In the genomic region with DNA sequence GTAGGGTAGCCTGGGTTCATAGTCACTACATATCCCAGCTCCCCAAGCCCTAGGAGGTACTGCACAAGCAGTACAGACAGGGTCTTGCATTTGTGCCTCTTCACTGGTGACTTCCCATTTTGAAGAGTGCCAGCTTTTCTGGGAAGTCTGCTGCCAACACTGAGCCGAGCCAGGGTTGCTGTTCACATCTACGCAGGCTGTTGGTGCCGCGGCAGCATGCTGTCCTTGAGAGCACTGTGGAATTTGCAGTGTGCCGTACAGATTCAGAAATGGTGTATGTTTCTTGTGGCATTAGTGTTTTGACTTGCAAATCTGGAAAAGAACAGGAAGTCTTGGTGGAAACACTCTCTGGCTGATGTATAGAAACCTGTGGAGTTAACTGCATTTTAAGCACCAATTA, we compare ENCODE assay signal across 9 cellular contexts.
A peak's percentile ranks its signal among the peaks of the same experiment; 100 is the strongest.
DNase-seq lines count a peak whose midpoint lies in the region; ATAC-seq, FAIRE-seq and TF ChIP-seq lines count a peak whose summit lies in the region.
"Had no signal": no experiment of that assay in that cellular context is flagged by ENCODE, and none has a peak within 500 bp of the region (broad histone marks: within the 10 kb centered on the region; RNA-seq: fewer than 3 reads in every experiment).

No MANE protein-coding gene starts in this region.

- H3K4me2 ChIP-seq in HepG2 (ENCODE audit: low read depth, low read length): no peak overlapping the region

- no peak overlapping the region for H3K27ac ChIP-seq in right lobe of liver
- H3K27ac ChIP-seq in HepG2 (ENCODE audit: extremely low read length, insufficient read depth, low read length): no peak overlapping the region
- no peak overlapping the region for H3K27ac ChIP-seq in lung (ENCODE audit: low read depth in 1 of 2, low read length in 1 of 2)
- H3K27ac ChIP-seq in stomach: no peak overlapping the region

- TF ChIP-seq RAD21 in HepG2 (CRISPR knock-in tag; IDR thresholded peaks at IDR 0.05): no peak

- H3K9me3 ChIP-seq in right lobe of liver (no peaks in the 10 kb centered on the region), HepG2 (ENCODE audit: low read length) (no peaks in the 10 kb centered on the region), lung (ENCODE audit: control insufficient read depth in 2 of 2, insufficient read depth in 1 of 2, low read length in 1 of 2) (no peaks in the 10 kb centered on the region), stomach (no peaks in the 10 kb centered on the region)
- H3K9me3 ChIP-seq: esophagus squamous epithelium had no signal

- DNase-seq in right lobe of liver (no peak), HepG2 (ENCODE audit: low spot score) (no peak), lung (ENCODE audit: low spot score) (peak; percentile 32), H4 (ENCODE audit: low spot score) (no peak), stomach (no peak), SIG-M5 treated with dmso at 0.1 percent for 504 hours (lab: John Stamatoyannopoulos, UW; ENCODE audit: unreplicated experiment) (no peak), GM13976 (ENCODE audit: low spot score) (no peak)
- DNase-seq: esophagus squamous epithelium had no signal

- no peak overlapping the region for H2AFZ ChIP-seq in HepG2 (ENCODE audit: low read length)

- no TSS peak for BruUV-seq in HepG2 (replicated peaks; lab: Mats Ljungman, UMichigan)

- intact Hi-C loops in right lobe of liver (cut with DNase I): no loop called here
- intact Hi-C loops in HepG2 (cut with micrococcal nuclease; ENCODE audit: unreplicated experiment): no loop called here
- intact Hi-C loops in stomach (cut with DNase I; ENCODE audit: low total_unique reads): no loop called here

- H3K27ac Mint-ChIP-seq in activated T-helper 17 cell treated with anti-CD3 and anti-CD28 coated beads, Interleukin-2, amount 50 U/mL, for 72 hours: peak overlapping the region; percentile 39

- TF ChIP-seq POLR2A in right lobe of liver (IDR thresholded peaks at IDR 0.05): no peak
- no peak for TF ChIP-seq POLR2A in HepG2 (IDR thresholded peaks at IDR 0.05; ENCODE audit: insufficient read depth in 1 of 2, low read depth in 2 of 2, low read length in 2 of 2)
- no peak for TF ChIP-seq POLR2A in stomach (IDR thresholded peaks at IDR 0.05)

- H3K27me3 Mint-ChIP-seq in activated T-helper 17 cell treated with anti-CD3 and anti-CD28 coated beads, Interleukin-2, amount 50 U/mL, for 72 hours: no peaks in the 10 kb centered on the region

- CTCF ChIA-PET in HepG2 (lab: Yijun Ruan, JAX; ENCODE audit: low intra/inter-chr PET ratio, low total read pairs): no interaction called here

- FAIRE-seq in HepG2 (lab: Jason Lieb, UNC): no peak

- H3K79me2 ChIP-seq in HepG2 (ENCODE audit: insufficient read depth, low read length): peaks cover 67% of the 10 kb centered on the region

- ATAC-seq in right lobe of liver: peak; percentile 35 to 72 (median 42)
- ATAC-seq in HepG2: no peak
- no peak for ATAC-seq in activated T-helper 17 cell treated with anti-CD3 and anti-CD28 coated beads, Interleukin-2, amount 50 U/mL, for 72 hours (replicated peaks)
- ATAC-seq in lung (ENCODE audit: insufficient read depth, low FRiP score): peak; percentile 47

- in situ Hi-C loops in HepG2 (cut with HindIII; ENCODE audit: extremely low pct_ligation_motif_present, low pct_unique_long_range_greater_than_20kb): no loop called here
- in situ Hi-C loops in GM13976 (cut with MboI; ENCODE audit: low sequenced_read_pairs, unreplicated experiment): no loop called here

- WGBS in right lobe of liver (ENCODE audit: insufficient coverage, low coverage, low lambda C conversion rate, missing lambda C conversion rate): 43% methylated on average over 3 of the region's 5 CpGs
- 76% methylated on average over 4 of the region's 5 CpGs for WGBS in HepG2 (ENCODE audit: low lambda C conversion rate)
- 10 to 40% methylated on average over 5 of the region's 5 CpGs for WGBS in lung, 2 donors
- 41 to 85% (median 74%) methylated on average over 4 to 5 of the region's 5 CpGs for WGBS in stomach, 5 donors

- peaks cover 98% of the 10 kb centered on the region for H3K36me3 Mint-ChIP-seq in activated T-helper 17 cell treated with anti-CD3 and anti-CD28 coated beads, Interleukin-2, amount 50 U/mL, for 72 hours (ENCODE audit: low read depth)

- H4K20me1 ChIP-seq in HepG2 (ENCODE audit: insufficient read depth, low read length): no peaks in the 10 kb centered on the region

- peaks cover 77% of the 10 kb centered on the region for H3K4me1 Mint-ChIP-seq in activated T-helper 17 cell treated with anti-CD3 and anti-CD28 coated beads, Interleukin-2, amount 50 U/mL, for 72 hours

- TF ChIP-seq EP300 in HepG2 (IDR thresholded peaks at IDR 0.05; ENCODE audit: low read depth in 2 of 2, low read length in 2 of 2) (no peak), HepG2 (CRISPR knock-in tag; IDR thresholded peaks at IDR 0.05; ENCODE audit: borderline replicate concordance) (no peak), stomach (IDR thresholded peaks at IDR 0.05) (no peak)

- H3K4me1 ChIP-seq in right lobe of liver (peaks cover 0 to 9% (median 4%) of the 10 kb centered on the region in 4 donors), HepG2 (ENCODE audit: insufficient read depth, low read length) (peaks cover 56% of the 10 kb centered on the region), lung (ENCODE audit: control insufficient read depth in 2 of 2, insufficient read depth in 2 of 2, low read length in 2 of 2) (peaks cover 8 to 32% of the 10 kb centered on the region in 2 donors), stomach (peaks cover 4 to 66% (median 45%) of the 10 kb centered on the region in 4 donors)

- H3K36me3 ChIP-seq in right lobe of liver (no peaks in the 10 kb centered on the region), HepG2 (replicated peaks in 1 of 2; ENCODE audit: control insufficient read depth in 1 of 2, insufficient read depth in 2 of 2, low read length in 2 of 2) (no peaks in the 10 kb centered on the region), lung (ENCODE audit: control insufficient read depth in 2 of 2, insufficient read depth in 2 of 2, low read length in 2 of 2) (no peaks in the 10 kb centered on the region), stomach (no peaks in the 10 kb centered on the region)
- H3K36me3 ChIP-seq: esophagus squamous epithelium had no signal

- POLR2A ChIA-PET in HepG2 (lab: Yijun Ruan, JAX): no interaction called here

- H3K9ac ChIP-seq in HepG2 (ENCODE audit: insufficient read depth, low read depth, low read length): no peak overlapping the region

- H3K4me3 ChIP-seq in right lobe of liver (no peak overlapping the region), HepG2 (replicated peaks in 1 of 3; ENCODE audit: insufficient read depth in 1 of 3, low read depth in 2 of 3, low read length in 3 of 3) (no peak overlapping the region), lung (no peak overlapping the region), stomach (no peak overlapping the region)
- H3K4me3 ChIP-seq: esophagus squamous epithelium had no signal

- peak overlapping the region; percentile 41 for H3K4me3 Mint-ChIP-seq in activated T-helper 17 cell treated with anti-CD3 and anti-CD28 coated beads, Interleukin-2, amount 50 U/mL, for 72 hours

- no peak for TF ChIP-seq CTCF in right lobe of liver (IDR thresholded peaks at IDR 0.05)
- TF ChIP-seq CTCF in HepG2 (CRISPR knock-in tag; IDR thresholded peaks at IDR 0.05): no peak
- TF ChIP-seq CTCF in lung (IDR thresholded peaks at IDR 0.05; ENCODE audit: control extremely low read depth, extremely low read depth): no peak
- no peak for TF ChIP-seq CTCF in stomach (IDR thresholded peaks at IDR 0.05)
- TF ChIP-seq CTCF in GM13976 (IDR thresholded peaks at IDR 0.05; ENCODE audit: borderline replicate concordance, control extremely low read depth, extremely low read depth, insufficient read depth, missing control alignments): no peak

- no peaks in the 10 kb centered on the region for H3K27me3 ChIP-seq in right lobe of liver
- H3K27me3 ChIP-seq in HepG2 (ENCODE audit: control insufficient read depth in 1 of 2, insufficient read depth in 2 of 2, low read length in 2 of 2): no peaks in the 10 kb centered on the region
- no peaks in the 10 kb centered on the region for H3K27me3 ChIP-seq in lung (ENCODE audit: control insufficient read depth, insufficient read depth)
- H3K27me3 ChIP-seq in stomach: no peaks in the 10 kb centered on the region
- H3K27me3 ChIP-seq: esophagus squamous epithelium had no signal

- H3K9me3 Mint-ChIP-seq in activated T-helper 17 cell treated with anti-CD3 and anti-CD28 coated beads, Interleukin-2, amount 50 U/mL, for 72 hours: no peaks in the 10 kb centered on the region

TF ChIP-seq in HepG2, 621 proteins besides CTCF, POLR2A, EP300 and RAD21 (continues in another document):
- TF ChIP-seq, protein P1, sequence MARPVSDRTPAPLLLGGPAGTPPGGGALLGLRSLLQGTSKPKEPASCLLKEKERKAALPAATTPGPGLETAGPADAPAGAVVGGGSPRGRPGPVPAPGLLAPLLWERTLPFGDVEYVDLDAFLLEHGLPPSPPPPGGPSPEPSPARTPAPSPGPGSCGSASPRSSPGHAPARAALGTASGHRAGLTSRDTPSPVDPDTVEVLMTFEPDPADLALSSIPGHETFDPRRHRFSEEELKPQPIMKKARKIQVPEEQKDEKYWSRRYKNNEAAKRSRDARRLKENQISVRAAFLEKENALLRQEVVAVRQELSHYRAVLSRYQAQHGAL (CRISPR knock-in tag; IDR thresholded peaks at IDR 0.05; ENCODE audit: not compliant biosample characterization): no peak
- no peak for TF ChIP-seq LCORL (IDR thresholded peaks at IDR 0.05)
- TF ChIP-seq LCORL (CRISPR knock-in tag; IDR thresholded peaks at IDR 0.05): no peak
- no peak for TF ChIP-seq ZNF367 (CRISPR knock-in tag; IDR thresholded peaks at IDR 0.05; ENCODE audit: borderline replicate concordance)
- TF ChIP-seq NFYC (CRISPR knock-in tag; IDR thresholded peaks at IDR 0.05): no peak
- TF ChIP-seq MTF2 (CRISPR knock-in tag; IDR thresholded peaks at IDR 0.05; ENCODE audit: borderline replicate concordance): no peak
- no peak for TF ChIP-seq TOPORS (CRISPR knock-in tag; IDR thresholded peaks at IDR 0.05)
- TF ChIP-seq SMAD1 (CRISPR knock-in tag; IDR thresholded peaks at IDR 0.05; ENCODE audit: borderline replicate concordance, low read depth): no peak
- TF ChIP-seq PPARG (CRISPR knock-in tag; conservative IDR thresholded peaks at IDR 0.05): no peak
- TF ChIP-seq, protein P2, sequence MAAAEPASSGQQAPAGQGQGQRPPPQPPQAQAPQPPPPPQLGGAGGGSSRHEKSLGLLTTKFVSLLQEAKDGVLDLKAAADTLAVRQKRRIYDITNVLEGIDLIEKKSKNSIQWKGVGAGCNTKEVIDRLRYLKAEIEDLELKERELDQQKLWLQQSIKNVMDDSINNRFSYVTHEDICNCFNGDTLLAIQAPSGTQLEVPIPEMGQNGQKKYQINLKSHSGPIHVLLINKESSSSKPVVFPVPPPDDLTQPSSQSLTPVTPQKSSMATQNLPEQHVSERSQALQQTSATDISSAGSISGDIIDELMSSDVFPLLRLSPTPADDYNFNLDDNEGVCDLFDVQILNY (CRISPR knock-in tag; conservative IDR thresholded peaks at IDR 0.05): no peak
- TF ChIP-seq ARNTL (CRISPR knock-in tag; IDR thresholded peaks at IDR 0.05): no peak
- TF ChIP-seq ZNF224 (CRISPR knock-in tag; IDR thresholded peaks at IDR 0.05): no peak
- TF ChIP-seq PHB2 (IDR thresholded peaks at IDR 0.05; ENCODE audit: partially characterized antibody): no peak
- no peak for TF ChIP-seq HCFC1 (IDR thresholded peaks at IDR 0.05; ENCODE audit: low read depth, low read length)

Comparison
In these comparisons a context has a peak if more than half of its experiments do, and no peak if none do; other contexts are left out.
1. ATAC-seq: peak in right lobe of liver (4 of 4) and lung (single experiment); none in HepG2 (single experiment) and activated T-helper 17 cell treated with anti-CD3 and anti-CD28 coated beads, Interleukin-2, amount 50 U/mL, for 72 hours (single experiment).